20 cellular contexts compared by ENCODE assay signal in the genomic region with DNA sequence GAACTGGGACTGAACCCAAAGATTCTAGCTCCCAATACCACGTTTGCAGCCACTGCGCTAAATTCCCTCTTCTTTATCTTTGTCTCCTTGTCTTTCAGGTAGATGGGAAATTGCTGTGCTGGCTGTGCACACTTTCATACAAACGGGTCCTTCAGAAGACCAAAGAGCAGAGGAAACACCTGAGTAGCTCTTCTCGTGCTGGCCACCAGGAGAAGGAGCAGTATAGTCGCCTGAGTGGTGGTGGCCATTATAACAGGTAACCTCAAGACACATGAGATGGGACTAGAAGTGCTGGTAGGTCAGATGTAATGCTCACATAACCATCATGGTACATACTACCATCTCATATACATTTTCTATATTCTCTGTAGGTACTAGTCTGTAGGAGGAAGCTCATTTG.
"Had no signal": no experiment of that assay in that cellular context is flagged by ENCODE, and none has a peak within 500 bp of the region (broad histone marks: within the 10 kb centered on the region; RNA-seq: fewer than 3 reads in every experiment).

No MANE protein-coding gene starts in this region.

- H3K9me3 ChIP-seq: colonic mucosa, heart left ventricle, mucosa of descending colon, right atrium auricular region, sigmoid colon, testis, transverse colon had no signal

- H3K27me3 Mint-ChIP-seq: naive thymus-derived CD8-positive, alpha-beta T cell; stimulated activated naive B cell treated with anti-CD40 and anti-IgM and Interleukin-4, amounts not matched to agents 10 μg/mL and 1 μg/mL and 100 μg/mL, for 72 hours; stimulated activated naive CD8-positive, alpha-beta T cell treated with anti-CD3 and anti-CD28 coated beads, Interleukin-15, amount 100 ng/mL, for 72 hours had no signal

- H3K27ac ChIP-seq: colonic mucosa, heart left ventricle, right atrium auricular region, sigmoid colon, skin epidermis, testis, transverse colon had no signal

- H3K4me1 ChIP-seq: colonic mucosa, heart left ventricle, right atrium auricular region, sigmoid colon, testis, transverse colon had no signal

- DNase-seq: colonic mucosa; effector CD4-positive, alpha-beta T cell; heart left ventricle; hippocampal formation; mammary epithelial cell; mucosa of descending colon; naive thymus-derived CD8-positive, alpha-beta T cell; posterior cingulate gyrus; sigmoid colon; stimulated activated CD4-positive, alpha-beta T cell treated with anti-CD3 and anti-CD28 coated beads, Interleukin-2, amount 100 ng/mL, for 24 hours; stimulated activated CD4-positive, alpha-beta T cell treated with anti-CD3 and anti-CD28 coated beads, Interleukin-4, amount 100 ng/mL, for 4 hours; stimulated activated naive B cell treated with anti-CD40 and anti-IgM and Interleukin-4, amounts not matched to agents 10 μg/mL and 1 μg/mL and 100 μg/mL, for 72 hours; stimulated activated naive CD8-positive, alpha-beta T cell treated with anti-CD3 and anti-CD28 coated beads, Interleukin-15, amount 100 ng/mL, for 72 hours; testis; transverse colon had no signal

- H3K27me3 ChIP-seq: colonic mucosa, heart left ventricle, right atrium auricular region, sigmoid colon, testis, transverse colon had no signal

- H3K4me1 Mint-ChIP-seq: neural crest cell; stimulated activated naive B cell treated with anti-CD40 and anti-IgM and Interleukin-4, amounts not matched to agents 10 μg/mL and 1 μg/mL and 100 μg/mL, for 72 hours; stimulated activated naive CD8-positive, alpha-beta T cell treated with anti-CD3 and anti-CD28 coated beads, Interleukin-15, amount 100 ng/mL, for 72 hours had no signal

- H3K9me3 Mint-ChIP-seq: naive thymus-derived CD8-positive, alpha-beta T cell; neural crest cell; stimulated activated naive B cell treated with anti-CD40 and anti-IgM and Interleukin-4, amounts not matched to agents 10 μg/mL and 1 μg/mL and 100 μg/mL, for 72 hours; stimulated activated naive CD8-positive, alpha-beta T cell treated with anti-CD3 and anti-CD28 coated beads, Interleukin-15, amount 100 ng/mL, for 72 hours had no signal

- ATAC-seq: esophagus mucosa; heart left ventricle; left lobe of liver; mucosa of descending colon; naive thymus-derived CD8-positive, alpha-beta T cell; stimulated activated naive B cell treated with anti-CD40 and anti-IgM and Interleukin-4, amounts not matched to agents 10 μg/mL and 1 μg/mL and 100 μg/mL, for 72 hours; stimulated activated naive CD8-positive, alpha-beta T cell treated with anti-CD3 and anti-CD28 coated beads, Interleukin-15, amount 100 ng/mL, for 72 hours had no signal

- H3K36me3 ChIP-seq: colonic mucosa had no signal

- H3K27ac Mint-ChIP-seq: stimulated activated naive B cell treated with anti-CD40 and anti-IgM and Interleukin-4, amounts not matched to agents 10 μg/mL and 1 μg/mL and 100 μg/mL, for 72 hours had no signal

- H3K4me3 Mint-ChIP-seq: naive thymus-derived CD8-positive, alpha-beta T cell; neural crest cell; stimulated activated naive B cell treated with anti-CD40 and anti-IgM and Interleukin-4, amounts not matched to agents 10 μg/mL and 1 μg/mL and 100 μg/mL, for 72 hours; stimulated activated naive CD8-positive, alpha-beta T cell treated with anti-CD3 and anti-CD28 coated beads, Interleukin-15, amount 100 ng/mL, for 72 hours had no signal

- H3K4me3 ChIP-seq: colonic mucosa, heart left ventricle, mucosa of descending colon, right atrium auricular region, sigmoid colon, skin epidermis, testis, transverse colon had no signal
